Comparison of ENCODE assay signal across 11 cellular contexts in the genomic region with DNA sequence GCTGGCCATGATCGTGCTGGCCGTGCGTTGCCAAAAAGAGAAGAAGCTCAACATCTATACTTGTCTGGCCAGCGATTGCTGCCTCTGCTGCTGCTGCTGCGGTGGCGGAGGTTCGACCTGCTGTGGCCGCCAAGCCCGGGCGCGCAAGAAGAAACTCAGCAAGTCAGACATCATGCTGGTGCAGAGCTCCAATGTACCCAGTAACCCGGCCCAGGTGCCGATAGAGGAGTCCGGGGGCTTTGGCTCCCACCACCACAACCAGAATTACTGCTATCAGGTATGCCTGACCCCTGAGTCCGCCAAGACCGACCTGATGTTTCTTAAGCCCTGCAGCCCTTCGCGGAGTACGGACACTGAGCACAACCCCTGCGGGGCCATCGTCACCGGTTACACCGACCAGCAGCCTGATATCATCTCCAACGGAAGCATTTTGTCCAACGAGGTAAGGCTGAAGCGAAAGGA. TPM values are rescaled to one million over a fixed set of nuclear protein-coding genes. Genes with fewer than 3 reads are reported as not detected.
DNase-seq lines count a peak whose midpoint lies in the region; ATAC-seq and TF ChIP-seq lines count a peak whose summit lies in the region.
"Had no signal": no experiment of that assay in that cellular context is flagged by ENCODE, and none has a peak within 500 bp of the region (broad histone marks: within the 10 kb centered on the region; RNA-seq: fewer than 3 reads in every experiment).

No MANE protein-coding gene starts in this region.

- TF ChIP-seq EP300 in neural cell (conservative IDR thresholded peaks at IDR 0.05; ENCODE audit: poor library complexity, severe bottlenecking): no peak

- intact Hi-C loops in A673 (cut with micrococcal nuclease; ENCODE audit: unreplicated experiment): loop anchor here (5.0 kb wide), 2 partner anchors 165 to 485 kb away; no protein-coding TSS in a partner anchor

- H3K9me3 ChIP-seq in A673 (ENCODE audit: low read depth, low read length, poor library complexity, severe bottlenecking) (no peaks in the 10 kb centered on the region), endodermal cell (ENCODE audit: control insufficient read depth, low read length) (no peaks in the 10 kb centered on the region), neural cell (ENCODE audit: low read length) (no peaks in the 10 kb centered on the region), MM.1S (replicated peaks; ENCODE audit: insufficient read depth, low read length) (no peaks in the 10 kb centered on the region)

- peak overlapping the region; percentile 97 for H3K4me3 Mint-ChIP-seq in endodermal cell
- no peak overlapping the region for H3K4me3 Mint-ChIP-seq in stimulated activated naive CD8-positive, alpha-beta T cell treated with anti-CD3 and anti-CD28 coated beads, Interleukin-15, amount 100 ng/mL, for 72 hours

- H3K4me3 ChIP-seq in A673 (ENCODE audit: low read depth, low read length, poor library complexity, severe bottlenecking): peak overlapping the region; percentile 63
- peak overlapping the region; percentile 98 for H3K4me3 ChIP-seq in endodermal cell (ENCODE audit: low read length)
- H3K4me3 ChIP-seq in neural cell (ENCODE audit: low read length): peak overlapping the region; percentile 81
- H3K4me3 ChIP-seq in MM.1S (ENCODE audit: low read length): no peak overlapping the region

- H3K36me3 ChIP-seq in A673 (ENCODE audit: insufficient read depth, low read length, poor library complexity, severe bottlenecking) (no peaks in the 10 kb centered on the region), endodermal cell (ENCODE audit: control insufficient read depth, insufficient read depth, low read length) (peaks cover 17% of the 10 kb centered on the region), neural cell (ENCODE audit: insufficient read depth, low read length) (no peaks in the 10 kb centered on the region), MM.1S (replicated peaks; ENCODE audit: insufficient read depth, low read length) (no peaks in the 10 kb centered on the region)

- H3K4me2 ChIP-seq in neural cell (ENCODE audit: low read length) (peak overlapping the region; percentile 68), MM.1S (ENCODE audit: low read depth, low read length) (no peak overlapping the region)

- H3K36me3 Mint-ChIP-seq in endodermal cell (ENCODE audit: low read depth): peaks cover 26% of the 10 kb centered on the region

- TF ChIP-seq CTCF in A673 (conservative IDR thresholded peaks at IDR 0.05; ENCODE audit: low read depth, low read length): no peak
- TF ChIP-seq CTCF in endodermal cell (conservative IDR thresholded peaks at IDR 0.05): no peak
- TF ChIP-seq CTCF in neural cell (IDR thresholded peaks at IDR 0.05; ENCODE audit: poor library complexity, severe bottlenecking): no peak
- no peak for TF ChIP-seq CTCF in MM.1S (IDR thresholded peaks at IDR 0.05; ENCODE audit: low read length)

- DNase-seq in A673 (ENCODE audit: low spot score) (no peak), H4 (ENCODE audit: low spot score) (peak; percentile 6), endodermal cell (peak; percentile 74), NCI-H1105 treated with DMSO at 0.1 percent for 48 hours (lab: John Stamatoyannopoulos, UW) (no peak), HEK293T (ENCODE audit: extremely low spot score) (no peak), MM.1S (no peak)
- DNase-seq in stimulated activated naive CD8-positive, alpha-beta T cell treated with anti-CD3 and anti-CD28 coated beads, Interleukin-15, amount 100 ng/mL, for 72 hours: no peak

- BruUV-seq in A673 (replicated peaks; lab: Mats Ljungman, UMichigan): no TSS peak

- H4K20me1 ChIP-seq in neural cell (ENCODE audit: insufficient read depth) (no peaks in the 10 kb centered on the region), MM.1S (ENCODE audit: insufficient read depth, low read length) (no peaks in the 10 kb centered on the region)

- peaks cover 13% of the 10 kb centered on the region for H3K27me3 Mint-ChIP-seq in endodermal cell (ENCODE audit: insufficient read depth)
- H3K27me3 Mint-ChIP-seq in stimulated activated naive CD8-positive, alpha-beta T cell treated with anti-CD3 and anti-CD28 coated beads, Interleukin-15, amount 100 ng/mL, for 72 hours: peaks cover 65% of the 10 kb centered on the region

- no peaks in the 10 kb centered on the region for H3K27me3 ChIP-seq in A673 (replicated peaks; ENCODE audit: insufficient read depth, low read depth, low read length, poor library complexity)
- peaks cover 3% of the 10 kb centered on the region for H3K27me3 ChIP-seq in endodermal cell (ENCODE audit: control insufficient read depth, insufficient read depth, low read length, poor library complexity, severe bottlenecking)
- H3K27me3 ChIP-seq in neural cell (ENCODE audit: insufficient read depth, low read depth, low read length): peaks cover 50% of the 10 kb centered on the region
- H3K27me3 ChIP-seq in MM.1S (replicated peaks; ENCODE audit: insufficient read depth, low read length): no peaks in the 10 kb centered on the region; the same call in 1 of the 2 replicates

- H2AFZ ChIP-seq in neural cell (ENCODE audit: low read depth, low read length) (no peak overlapping the region), MM.1S (ENCODE audit: low read length) (no peak overlapping the region)

- H3K27ac ChIP-seq in A673 (ENCODE audit: low read depth, low read length, poor library complexity, severe bottlenecking) (peak overlapping the region; percentile 55), endodermal cell (ENCODE audit: low read depth, low read length) (no peak overlapping the region), neural cell (ENCODE audit: low read length) (peak overlapping the region; percentile 53), MM.1S (ENCODE audit: low read length) (no peak overlapping the region)

- no peaks in the 10 kb centered on the region for H3K9me3 Mint-ChIP-seq in endodermal cell
- H3K9me3 Mint-ChIP-seq in stimulated activated naive CD8-positive, alpha-beta T cell treated with anti-CD3 and anti-CD28 coated beads, Interleukin-15, amount 100 ng/mL, for 72 hours: no peaks in the 10 kb centered on the region
- H3K9me3 Mint-ChIP-seq: activated T-helper 2 cell treated with anti-CD3 and anti-CD28 coated beads, Interferon-gamma antibody, Interleukin-2, Interleukin-4, amounts not matched to agents 10 μg/mL and 5 μg/mL and 100 μg/mL, durations not matched to agents 14 hours and 24 hours and 36 hours had no signal

- TF ChIP-seq RAD21 in neural cell (conservative IDR thresholded peaks at IDR 0.05): no peak

- POLR2A ChIA-PET in A673 (lab: Charles Lee; ENCODE audit: low non-redundant PET) (interaction anchor here (0.7 kb wide), 1 partner anchor 1316 kb away, joined by 3 read pairs; no protein-coding TSS in a partner anchor), HEK293T (lab: Yijun Ruan, JAX) (interaction anchor here (0.7 to 1.7 kb wide), 5 partner anchors 9 to 474 kb away, joined by 3 to 8 read pairs (median 3); no protein-coding TSS in a partner anchor)

- H3K79me2 ChIP-seq in neural cell (replicated peaks; ENCODE audit: insufficient read depth, low read length) (no peaks in the 10 kb centered on the region), MM.1S (ENCODE audit: low read length) (no peaks in the 10 kb centered on the region)

- H3K4me1 ChIP-seq in A673 (ENCODE audit: insufficient read depth, low read length, poor library complexity, severe bottlenecking): peaks cover 7% of the 10 kb centered on the region
- H3K4me1 ChIP-seq in endodermal cell (ENCODE audit: control insufficient read depth, insufficient read depth, low read length): no peaks in the 10 kb centered on the region
- no peaks in the 10 kb centered on the region for H3K4me1 ChIP-seq in MM.1S (ENCODE audit: low read length)

- peaks cover 2% of the 10 kb centered on the region for H3F3A ChIP-seq in neural cell (ENCODE audit: insufficient read depth, low read length, poor library complexity, severe bottlenecking)
- H3F3A ChIP-seq in MM.1S (ENCODE audit: insufficient read depth, low read length): no peaks in the 10 kb centered on the region

- peak overlapping the region; percentile 7 for H3K27ac Mint-ChIP-seq in endodermal cell
- no peak overlapping the region for H3K27ac Mint-ChIP-seq in stimulated activated naive CD8-positive, alpha-beta T cell treated with anti-CD3 and anti-CD28 coated beads, Interleukin-15, amount 100 ng/mL, for 72 hours
- H3K27ac Mint-ChIP-seq: activated T-helper 2 cell treated with anti-CD3 and anti-CD28 coated beads, Interferon-gamma antibody, Interleukin-2, Interleukin-4, amounts not matched to agents 10 μg/mL and 5 μg/mL and 100 μg/mL, durations not matched to agents 14 hours and 24 hours and 36 hours had no signal

- H3K9ac ChIP-seq in endodermal cell (ENCODE audit: extremely low read depth, low read length, poor library complexity, severe bottlenecking): peak overlapping the region; percentile 73
- H3K9ac ChIP-seq in neural cell (ENCODE audit: low read length): peak overlapping the region; percentile 77
- H3K9ac ChIP-seq in MM.1S (ENCODE audit: low read length): no peak overlapping the region

- H3K9me2 ChIP-seq in neural cell (ENCODE audit: insufficient read depth, low read length) (no peaks in the 10 kb centered on the region), MM.1S (replicated peaks; ENCODE audit: insufficient read depth, low read length) (no peaks in the 10 kb centered on the region)

- CTCF ChIA-PET in A673 (lab: Charles Lee) (interaction anchor here (0.6 kb wide), 1 partner anchor 335 kb away, joined by 3 read pairs; no protein-coding TSS in a partner anchor), HEK293T (lab: Yijun Ruan, JAX) (interaction anchor here (0.8 to 1.5 kb wide), 7 partner anchors 9 to 148 kb away, joined by 3 to 5 read pairs (median 4); no protein-coding TSS in a partner anchor)

- WGBS in endodermal cell (ENCODE audit: insufficient coverage in 1 of 2, insufficient read length in 1 of 2), 2 experiments: 0 to 2% methylated on average over 10 to 26 of the region's 26 CpGs

- no peak for ATAC-seq in stimulated activated naive CD8-positive, alpha-beta T cell treated with anti-CD3 and anti-CD28 coated beads, Interleukin-15, amount 100 ng/mL, for 72 hours
- ATAC-seq: Panc1 had no signal

- H3K4me1 Mint-ChIP-seq in endodermal cell: peaks cover 28% of the 10 kb centered on the region
- H3K4me1 Mint-ChIP-seq in stimulated activated naive CD8-positive, alpha-beta T cell treated with anti-CD3 and anti-CD28 coated beads, Interleukin-15, amount 100 ng/mL, for 72 hours: peaks cover 45% of the 10 kb centered on the region

TF ChIP-seq in neural cell, 6 proteins besides CTCF, POLR2A, EP300 and RAD21:
- TF ChIP-seq SMC3 (conservative IDR thresholded peaks at IDR 0.05; ENCODE audit: poor library complexity) (no peak), MXI1 (conservative IDR thresholded peaks at IDR 0.05; ENCODE audit: poor library complexity, severe bottlenecking) (no peak), POLR2AphosphoS5 (IDR thresholded peaks at IDR 0.05) (no peak)

TF ChIP-seq in HEK293T, 16 proteins besides CTCF, POLR2A, EP300 and RAD21 (continues in another document):
- TF ChIP-seq ELF4 (IDR thresholded peaks at IDR 0.05) (no peak), SP1 (IDR thresholded peaks at IDR 0.05) (no peak), BHLHE40 (IDR thresholded peaks at IDR 0.05; ENCODE audit: borderline replicate concordance) (no peak), ZNF384 (IDR thresholded peaks at IDR 0.05) (no peak)

RNA-seq across cellular contexts. Expression of gene PCDH10, which starts 3.3 kb away (rescaled TPM):
- total RNA-seq in A673 (2021) (40.6 and 43.4 TPM in 2 replicates), endodermal cell (100 to 1,000 TPM; 111 to 139 TPM)
- 4.5 and 5.5 TPM in 2 replicates for total RNA-seq in H4 (2014; rRNA removed; shearing (Covaris generic))
- 23.0 TPM for polyA plus RNA-seq in endodermal cell (2013, experiment 1 of 2)
- polyA plus RNA-seq in endodermal cell (2013, experiment 2 of 2): 23.3 TPM
- polyA plus RNA-seq in neural cell: 37.0 and 38.5 TPM in 2 replicates
- polyA minus RNA-seq in neural cell: 109 and 111 TPM in 2 replicates
- polyA plus RNA-seq: keratinocyte had no signal

Comparison
In these comparisons a context has a peak if more than half of its experiments do, and no peak if none do; other contexts are left out.
1. DNase-seq: peak in H4 (single experiment) and endodermal cell (single experiment); none in A673 (single experiment), NCI-H1105 treated with DMSO at 0.1 percent for 48 hours (single experiment), stimulated activated naive CD8-positive, alpha-beta T cell treated with anti-CD3 and anti-CD28 coated beads, Interleukin-15, amount 100 ng/mL, for 72 hours (0 of 2), HEK293T (single experiment) and MM.1S (single experiment).
2. H3K27ac ChIP-seq: peak in A673 (single experiment) and neural cell (single experiment); none in endodermal cell (single experiment) and MM.1S (single experiment).